ENCODE assay signal across 12 cellular contexts in the genomic region with DNA sequence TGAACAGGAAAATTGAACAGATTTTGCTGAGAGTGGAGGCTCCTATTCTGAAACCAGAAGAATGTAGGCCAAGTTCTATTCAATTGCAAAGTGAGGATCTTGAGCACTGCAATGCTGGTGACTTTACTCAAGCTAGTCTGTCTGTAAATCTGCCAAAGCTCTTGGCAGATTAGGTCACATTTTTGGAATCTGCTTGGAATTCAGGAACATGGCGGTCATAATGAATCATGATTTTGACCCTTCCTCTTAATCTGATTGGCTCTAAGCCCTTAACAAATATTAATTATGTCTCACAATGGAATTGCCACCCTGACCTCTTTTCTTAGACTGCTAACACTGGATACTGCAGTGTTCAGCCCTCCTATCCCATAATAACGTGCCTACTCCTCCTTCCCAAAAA. TPM values are rescaled to one million over a fixed set of nuclear protein-coding genes. Genes with fewer than 3 reads are reported as not detected.
DNase-seq lines count a peak whose midpoint lies in the region; FAIRE-seq and TF ChIP-seq lines count a peak whose summit lies in the region.
"Had no signal": no experiment of that assay in that cellular context is flagged by ENCODE, and none has a peak within 500 bp of the region (broad histone marks: within the 10 kb centered on the region; RNA-seq: fewer than 3 reads in every experiment).

No MANE protein-coding gene starts in this region.

- no peaks in the 10 kb centered on the region for H3K36me3 Mint-ChIP-seq in mesothelial cell of epicardium
- H3K36me3 Mint-ChIP-seq in activated CD4-positive, alpha-beta memory T cell treated with anti-CD3 and anti-CD28 coated beads for 36 hours, result no peaks in the 10 kb centered on the region
- H3K36me3 Mint-ChIP-seq: CD14-positive monocyte, natural killer cell had no signal

- H3K27ac Mint-ChIP-seq in mesothelial cell of epicardium, result peak overlapping the region; percentile 47
- no peak overlapping the region for H3K27ac Mint-ChIP-seq in activated CD4-positive, alpha-beta memory T cell treated with anti-CD3 and anti-CD28 coated beads for 36 hours
- H3K27ac Mint-ChIP-seq: CD14-positive monocyte; natural killer cell; T-helper 1 cell treated with Interleukin-12 subunit alpha and Interleukin-12 subunit beta and Interleukin-4 antibody, amounts not matched to agents 30 μg/mL and 1 μg/mL, for 36 hours had no signal

- TF ChIP-seq CTCF in AG04450 (IDR thresholded peaks at IDR 0.05; ENCODE audit: low read depth, low read length) (no peak), esophagus muscularis mucosa (IDR thresholded peaks at IDR 0.05) (no peak), mesothelial cell of epicardium (IDR thresholded peaks at IDR 0.05; ENCODE audit: unreplicated experiment) (no peak), D721Med (IDR thresholded peaks at IDR 0.05; ENCODE audit: insufficient read depth, missing control alignments) (no peak)

- no peak overlapping the region for H3K4me3 Mint-ChIP-seq in mesothelial cell of epicardium
- H3K4me3 Mint-ChIP-seq in activated CD4-positive, alpha-beta memory T cell treated with anti-CD3 and anti-CD28 coated beads for 36 hours, result no peak overlapping the region
- H3K4me3 Mint-ChIP-seq: CD14-positive monocyte; natural killer cell; T-helper 1 cell treated with Interleukin-12 subunit alpha and Interleukin-12 subunit beta and Interleukin-4 antibody, amounts not matched to agents 30 μg/mL and 1 μg/mL, for 36 hours had no signal

- H3K9me3 ChIP-seq in AG04450 (ENCODE audit: control insufficient read depth, insufficient read depth, low read length) (no peaks in the 10 kb centered on the region), esophagus muscularis mucosa (no peaks in the 10 kb centered on the region)

- H3K27me3 ChIP-seq in AG04450 (ENCODE audit: control insufficient read depth, insufficient read depth, low read length) (no peaks in the 10 kb centered on the region), esophagus muscularis mucosa (no peaks in the 10 kb centered on the region)

- POLR2A ChIA-PET in AG04450 (lab: Yijun Ruan, JAX), result interaction anchor here (0.9 to 1.0 kb wide), 2 partner anchors 9 to 74 kb away, joined by 4 read pairs; no protein-coding TSS in a partner anchor
- POLR2A ChIA-PET in activated CD4-positive, alpha-beta memory T cell treated with anti-CD3 and anti-CD28 coated beads for 36 hours (lab: Charles Lee), result no interaction called here

- DNase-seq in AG04450 (ENCODE audit: low read depth, low spot score) (peak; percentile 69), NCI-H226 (peak; percentile 87), esophagus muscularis mucosa (ENCODE audit: extremely low spot score) (no peak), mesothelial cell of epicardium (ENCODE audit: low spot score in 2 of 2, unreplicated experiment in 2 of 2) (no peak), NCI-H1048 (lab: John Stamatoyannopoulos, UW) (no peak), D721Med (ENCODE audit: insufficient read length, low spot score) (no peak), DMS 273 treated with DMSO at 0.1 percent for 48 hours (lab: John Stamatoyannopoulos, UW) (no peak)
- no peak for DNase-seq in activated CD4-positive, alpha-beta memory T cell treated with anti-CD3 and anti-CD28 coated beads for 36 hours
- DNase-seq: natural killer cell, NCI-H2227 treated with DMSO at 0.1 percent for 48 hours had no signal

- H3K4me1 ChIP-seq in esophagus muscularis mucosa, result peaks cover 23 to 33% (median 30%) of the 10 kb centered on the region in 4 donors

- H3K27ac ChIP-seq in AG04450 (ENCODE audit: low read depth, low read length) (peak overlapping the region; percentile 22), esophagus muscularis mucosa (replicated peaks in 1 of 4) (peak overlapping the region; percentile 25 to 59 (median 36))

- intact Hi-C loops in esophagus muscularis mucosa (cut with DNase I), result no loop called here
- intact Hi-C loops in activated CD4-positive, alpha-beta memory T cell treated with anti-CD3 and anti-CD28 coated beads for 36 hours (cut with micrococcal nuclease), result no loop called here

- no peak for FAIRE-seq in D721Med (lab: Jason Lieb, UNC)

- no peaks in the 10 kb centered on the region for H3K36me3 ChIP-seq in esophagus muscularis mucosa

- WGBS in esophagus muscularis mucosa, result 33% methylated on average over 2 of the region's 2 CpGs

- no peaks in the 10 kb centered on the region for H3K9me3 Mint-ChIP-seq in mesothelial cell of epicardium
- H3K9me3 Mint-ChIP-seq in activated CD4-positive, alpha-beta memory T cell treated with anti-CD3 and anti-CD28 coated beads for 36 hours, result no peaks in the 10 kb centered on the region
- H3K9me3 Mint-ChIP-seq: natural killer cell; T-helper 1 cell treated with Interleukin-12 subunit alpha and Interleukin-12 subunit beta and Interleukin-4 antibody, amounts not matched to agents 30 μg/mL and 1 μg/mL, for 36 hours had no signal

- no peak overlapping the region for H3K4me3 ChIP-seq in AG04450 (ENCODE audit: low read depth, low read length)
- H3K4me3 ChIP-seq in esophagus muscularis mucosa, result no peak overlapping the region

- TF ChIP-seq POLR2A in esophagus muscularis mucosa (IDR thresholded peaks at IDR 0.05; ENCODE audit: low read depth), result no peak

- peaks cover 58% of the 10 kb centered on the region for H3K4me1 Mint-ChIP-seq in mesothelial cell of epicardium
- H3K4me1 Mint-ChIP-seq in activated CD4-positive, alpha-beta memory T cell treated with anti-CD3 and anti-CD28 coated beads for 36 hours (ENCODE audit: low read depth), result no peaks in the 10 kb centered on the region
- H3K4me1 Mint-ChIP-seq: CD14-positive monocyte, natural killer cell had no signal

- CTCF ChIA-PET in AG04450 (lab: Charles Lee), result interaction anchor here (1.3 to 4.6 kb wide), 5 partner anchors 10 to 308 kb away, joined by 4 to 23 read pairs (median 6); no protein-coding TSS in a partner anchor
- CTCF ChIA-PET in activated CD4-positive, alpha-beta memory T cell treated with anti-CD3 and anti-CD28 coated beads for 36 hours (lab: Charles Lee), result no interaction called here

- no peak for TF ChIP-seq EP300 in esophagus muscularis mucosa (IDR thresholded peaks at IDR 0.05)

- H3K27me3 Mint-ChIP-seq in mesothelial cell of epicardium (ENCODE audit: low read depth), result no peaks in the 10 kb centered on the region
- peaks cover 27% of the 10 kb centered on the region for H3K27me3 Mint-ChIP-seq in activated CD4-positive, alpha-beta memory T cell treated with anti-CD3 and anti-CD28 coated beads for 36 hours

RNA-seq across cellular contexts. Expression of gene GNG12, which starts 7.2 kb away (rescaled TPM):
- polyA plus RNA-seq in AG04450 (2011; rRNA removed), result 140 and 185 TPM in 2 replicates
- polyA minus RNA-seq in AG04450 (2011; rRNA and poly(A)+ RNA removed), result 80.3 and 120 TPM in 2 replicates
- 100 to 1,000 TPM; 108 to 118 (median 111) TPM for total RNA-seq in esophagus muscularis mucosa
- total RNA-seq in mesothelial cell of epicardium, result 40.5 to 43.0 TPM (median 40.5 TPM) in 3 replicates
- under 1 TPM; 0.12 TPM for total RNA-seq in activated CD4-positive, alpha-beta memory T cell treated with anti-CD3 and anti-CD28 coated beads for 36 hours
- total RNA-seq: natural killer cell had no signal

Comparison
In these comparisons a context has a peak if more than half of its experiments do, and no peak if none do; other contexts are left out.
1. DNase-seq: peak in AG04450 (single experiment) and NCI-H226 (single experiment); none in esophagus muscularis mucosa (single experiment), mesothelial cell of epicardium (0 of 2), NCI-H1048 (single experiment), D721Med (single experiment), activated CD4-positive, alpha-beta memory T cell treated with anti-CD3 and anti-CD28 coated beads for 36 hours (single experiment) and DMS 273 treated with DMSO at 0.1 percent for 48 hours (single experiment).
2. RNA of gene GNG12, which starts 7.2 kb away (total RNA-seq): 108 to 118 TPM in esophagus muscularis mucosa and 40.5 to 43.0 TPM in mesothelial cell of epicardium; 0.12 TPM in activated CD4-positive, alpha-beta memory T cell treated with anti-CD3 and anti-CD28 coated beads for 36 hours; every median in the first group is over 10 times any median in the second.